In the genomic region with DNA sequence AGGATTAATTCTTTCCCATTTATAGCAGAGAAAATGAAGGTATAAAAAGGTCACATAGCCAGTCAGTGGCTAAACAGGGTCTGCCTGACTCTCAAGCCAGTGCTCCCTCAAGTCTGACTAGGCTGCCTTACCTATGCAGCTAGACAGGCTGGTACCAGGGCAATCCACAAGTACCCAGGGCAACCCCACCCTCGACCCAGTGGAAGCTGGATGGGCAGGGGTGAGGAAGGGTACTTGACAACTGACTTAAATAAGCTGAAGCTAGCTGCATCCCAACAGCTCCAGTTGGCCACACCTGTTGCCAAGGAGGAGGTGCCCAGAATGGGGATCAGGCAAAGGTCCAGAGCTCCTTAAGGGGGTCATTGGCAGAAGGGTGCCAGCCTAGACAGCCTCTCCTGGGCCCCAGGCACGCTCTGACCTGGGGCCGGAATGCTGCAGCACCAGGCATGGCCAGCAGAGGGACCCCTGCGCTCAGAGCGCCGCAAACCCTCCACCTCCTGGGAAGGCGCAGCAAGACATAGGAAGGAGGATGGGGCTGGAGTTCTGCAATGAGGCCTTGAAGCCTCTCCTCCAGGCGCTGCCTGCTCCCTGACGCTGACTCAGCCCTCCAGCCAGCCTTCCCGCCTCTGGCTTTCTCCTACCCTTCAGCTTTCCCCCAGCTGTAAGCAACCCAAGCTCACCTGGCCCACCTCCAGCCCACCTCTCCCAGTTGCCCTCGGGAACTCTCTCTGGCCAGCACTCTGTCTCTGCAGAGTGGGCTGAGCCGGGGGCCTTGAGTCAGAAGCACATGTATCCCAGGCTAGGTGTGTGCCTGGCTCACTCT, we compare ENCODE assay signal across 8 cellular contexts. TPM values are rescaled to one million over a fixed set of nuclear protein-coding genes. Genes with fewer than 3 reads are reported as not detected.
A peak's percentile ranks its signal among the peaks of the same experiment; 100 is the strongest.
DNase-seq lines count a peak whose midpoint lies in the region; ATAC-seq and TF ChIP-seq lines count a peak whose summit lies in the region.

No MANE protein-coding gene starts in this region.

- H2AFZ ChIP-seq in DND-41 (ENCODE audit: low read depth, low read length) = no peak overlapping the region

- TF ChIP-seq CTCF in DND-41 (IDR thresholded peaks at IDR 0.05; ENCODE audit: borderline replicate concordance, extremely low read depth, low read length, poor library complexity, severe bottlenecking) (peak; percentile 98), foreskin fibroblast (IDR thresholded peaks at IDR 0.05; ENCODE audit: low read depth, low read length) (peak; percentile 96), suprapubic skin (IDR thresholded peaks at IDR 0.05) (peak; percentile 64 to 99)

- ATAC-seq in DND-41 (ENCODE audit: insufficient read depth, low read depth) (peak; percentile 95), HG03159 (IDR thresholded peaks at IDR 0.05; ENCODE audit: unreplicated experiment) (no peak)

- no peak overlapping the region for H3K9ac ChIP-seq in DND-41 (ENCODE audit: low read depth, low read length)

- no peaks in the 10 kb centered on the region for H3K79me2 ChIP-seq in DND-41 (ENCODE audit: insufficient read depth, low read length)

- H3K4me1 ChIP-seq in DND-41 (ENCODE audit: insufficient read depth, low read length) (no peaks in the 10 kb centered on the region), suprapubic skin (peaks cover 7% of the 10 kb centered on the region)

- no peak overlapping the region for H3K4me2 ChIP-seq in DND-41 (ENCODE audit: insufficient read depth, low read length)

- H3K27me3 ChIP-seq in DND-41 (ENCODE audit: insufficient read depth, low read length, poor library complexity) = peaks cover 3% of the 10 kb centered on the region
- no peaks in the 10 kb centered on the region for H3K27me3 ChIP-seq in suprapubic skin

- peaks cover 4% of the 10 kb centered on the region; the same call in 1 of the 2 replicates for H4K20me1 ChIP-seq in DND-41 (ENCODE audit: insufficient read depth, low read length)

- TF ChIP-seq EP300 in suprapubic skin (IDR thresholded peaks at IDR 0.05) = no peak

- no peak for TF ChIP-seq POLR2A in suprapubic skin (IDR thresholded peaks at IDR 0.05)

- no peaks in the 10 kb centered on the region for H3K9me3 ChIP-seq in DND-41 (ENCODE audit: insufficient read depth, low read length, severe bottlenecking)
- H3K9me3 ChIP-seq in suprapubic skin = no peaks in the 10 kb centered on the region

- DNase-seq in DND-41 (peak; percentile 63), HUDEP-2 (lab: John Stamatoyannopoulos, UW; ENCODE audit: unreplicated experiment in 76 of 76) (peak in 53 of 76 experiments; percentile 5 to 71 (median 39)), RPMI7951 (ENCODE audit: low read depth) (peak; percentile 67), foreskin fibroblast (peak; percentile 86 to 94), non-pigmented ciliary epithelial cell (ENCODE audit: low read depth) (peak; percentile 55), suprapubic skin (ENCODE audit: low spot score in 2 of 2) (no peak)
- peak; percentile 90 for DNase-seq in activated effector memory CD4-positive, alpha-beta T cell treated with anti-CD3 and anti-CD28 coated beads, Interleukin-2, amount 50 U/mL, for 16 hours

- H3K36me3 ChIP-seq in DND-41 (ENCODE audit: insufficient read depth, low read length) (no peaks in the 10 kb centered on the region), suprapubic skin (peaks cover 6% of the 10 kb centered on the region)

- 44% methylated on average over 3 of the region's 12 CpGs for WGBS in suprapubic skin

- H3K27ac ChIP-seq in DND-41 (ENCODE audit: low read length) (no peak overlapping the region), suprapubic skin (no peak overlapping the region)

- no peak overlapping the region for H3K4me3 ChIP-seq in DND-41 (ENCODE audit: low read depth in 1 of 2, low read length in 2 of 2)
- H3K4me3 ChIP-seq in foreskin fibroblast (ENCODE audit: low read depth in 1 of 2, low read length in 2 of 2) = no peak overlapping the region
- H3K4me3 ChIP-seq in suprapubic skin = no peak overlapping the region

RNA-seq across cellular contexts. Expression of a gene that starts 28.9 kb away (rescaled TPM):
- 0.78 and 0.96 TPM in 2 replicates for total RNA-seq in RPMI7951 (2014; rRNA removed; shearing (Covaris generic))
- total RNA-seq in suprapubic skin = 1 to 10 TPM; 2.3 to 2.7 (median 2.5) TPM

RNA-seq across cellular contexts. Expression of a gene that starts 31.5 kb away (rescaled TPM):
- not detected in 2 replicates for total RNA-seq in RPMI7951 (2014; rRNA removed; shearing (Covaris generic))
- total RNA-seq in suprapubic skin = 10 to 100 TPM in 2 of 4 donors, 1 to 10 TPM in 2; 6.8 to 21.4 (median 9.5) TPM

RNA-seq across cellular contexts. Expression of a gene that starts 45.5 kb away (rescaled TPM):
- total RNA-seq in RPMI7951 (2014; rRNA removed; shearing (Covaris generic)) = 4.9 and 6.1 TPM in 2 replicates
- 1 to 10 TPM; 5.4 to 8.0 (median 5.9) TPM for total RNA-seq in suprapubic skin

Comparison
In these comparisons a context has a peak if more than half of its experiments do, and no peak if none do; other contexts are left out.
1. DNase-seq: peak in DND-41 (single experiment), HUDEP-2 (53 of 76), RPMI7951 (single experiment), activated effector memory CD4-positive, alpha-beta T cell treated with anti-CD3 and anti-CD28 coated beads, Interleukin-2, amount 50 U/mL, for 16 hours (single experiment), foreskin fibroblast (2 of 2) and non-pigmented ciliary epithelial cell (single experiment); none in suprapubic skin (0 of 2).
2. Peak in every context shown above with its lines, with median percentiles within 50 percentile points of each other: CTCF ChIP-seq.